In genomic region chr11:126601550-126602215, GRCh38 we compare ENCODE assay signal across 18 cellular contexts.
DNase-seq lines count a peak whose midpoint lies in the region; ATAC-seq, FAIRE-seq and TF ChIP-seq lines count a peak whose summit lies in the region.
"Had no signal": no experiment of that assay in that cellular context is flagged by ENCODE, and none has a peak within 500 bp of the region (broad histone marks: within the 10 kb centered on the region; RNA-seq: fewer than 3 reads in every experiment).

No MANE protein-coding gene starts in this region.

- no peak overlapping the region for H3K27ac ChIP-seq in HepG2 (ENCODE audit: extremely low read length, insufficient read depth, low read length)
- no peak overlapping the region for H3K27ac ChIP-seq in right lobe of liver
- peak overlapping the region; percentile 57 for H3K27ac ChIP-seq in mesodermal cell (ENCODE audit: low read depth, low read length, severe bottlenecking)
- no peak overlapping the region for H3K27ac ChIP-seq in PC-9
- H3K27ac ChIP-seq: left ventricle myocardium inferior, upper lobe of right lung had no signal

- H3K9me3 ChIP-seq in HepG2 (ENCODE audit: low read length) (no peaks in the 10 kb centered on the region), right lobe of liver (no peaks in the 10 kb centered on the region), mesodermal cell (ENCODE audit: control insufficient read depth, low read length) (no peaks in the 10 kb centered on the region), PC-9 (ENCODE audit: insufficient read depth, low read depth) (no peaks in the 10 kb centered on the region)
- H3K9me3 ChIP-seq: mucosa of descending colon, upper lobe of right lung had no signal

- no peak overlapping the region for H3K27ac Mint-ChIP-seq in naive thymus-derived CD8-positive, alpha-beta T cell
- no peak overlapping the region for H3K27ac Mint-ChIP-seq in T-cell
- H3K27ac Mint-ChIP-seq: activated CD4-positive, alpha-beta T cell treated with anti-CD3 and anti-CD28 coated beads for 36 hours; activated naive CD4-positive, alpha-beta T cell treated with anti-CD3 and anti-CD28 coated beads, Interleukin-2, amount 50 U/mL, for 24 hours had no signal

- 12% methylated on average over 19 of the region's 22 CpGs for WGBS in HepG2 (ENCODE audit: low lambda C conversion rate)
- WGBS in right lobe of liver (ENCODE audit: insufficient coverage, low coverage, low lambda C conversion rate, missing lambda C conversion rate), result 60% methylated on average over 21 of the region's 22 CpGs
- WGBS in mesodermal cell (ENCODE audit: insufficient coverage in 2 of 2), 2 experiments, result 30 to 46% methylated on average over 14 to 16 of the region's 22 CpGs

- H3K36me3 ChIP-seq in HepG2 (replicated peaks in 1 of 2; ENCODE audit: control insufficient read depth in 1 of 2, insufficient read depth in 2 of 2, low read length in 2 of 2), result no peaks in the 10 kb centered on the region
- H3K36me3 ChIP-seq in right lobe of liver, result no peaks in the 10 kb centered on the region
- H3K36me3 ChIP-seq in mesodermal cell (ENCODE audit: control insufficient read depth, insufficient read depth, low read length), result no peaks in the 10 kb centered on the region
- no peaks in the 10 kb centered on the region for H3K36me3 ChIP-seq in PC-9 (ENCODE audit: low read depth)
- H3K36me3 ChIP-seq: left ventricle myocardium inferior, upper lobe of right lung had no signal

- no peaks in the 10 kb centered on the region for H3K36me3 Mint-ChIP-seq in naive thymus-derived CD8-positive, alpha-beta T cell
- no peaks in the 10 kb centered on the region for H3K36me3 Mint-ChIP-seq in T-cell
- H3K36me3 Mint-ChIP-seq: activated naive CD4-positive, alpha-beta T cell treated with anti-CD3 and anti-CD28 coated beads, Interleukin-2, amount 50 U/mL, for 24 hours had no signal

- TF ChIP-seq EP300 in HepG2 (IDR thresholded peaks at IDR 0.05; ENCODE audit: low read depth in 2 of 2, low read length in 2 of 2), result no peak
- no peak for TF ChIP-seq EP300 in HepG2 (CRISPR knock-in tag; IDR thresholded peaks at IDR 0.05; ENCODE audit: borderline replicate concordance)

- H3K4me1 Mint-ChIP-seq in naive thymus-derived CD8-positive, alpha-beta T cell, result peaks cover 0 to under 1% (median 0%) of the 10 kb centered on the region in 4 donors
- no peaks in the 10 kb centered on the region for H3K4me1 Mint-ChIP-seq in T-cell
- H3K4me1 Mint-ChIP-seq: activated CD4-positive, alpha-beta T cell treated with anti-CD3 and anti-CD28 coated beads for 36 hours; activated naive CD4-positive, alpha-beta T cell treated with anti-CD3 and anti-CD28 coated beads, Interleukin-2, amount 50 U/mL, for 24 hours had no signal

- FAIRE-seq in HepG2 (lab: Jason Lieb, UNC), result no peak
- FAIRE-seq: A204.1, TTC549 had no signal

- peaks cover 0 to 9% (median 1%) of the 10 kb centered on the region in 9 donors for H3K9me3 Mint-ChIP-seq in naive thymus-derived CD8-positive, alpha-beta T cell
- peaks cover 0 to 4% (median 0%) of the 10 kb centered on the region in 3 donors for H3K9me3 Mint-ChIP-seq in T-cell
- H3K9me3 Mint-ChIP-seq: activated naive CD4-positive, alpha-beta T cell treated with anti-CD3 and anti-CD28 coated beads, Interleukin-2, amount 50 U/mL, for 24 hours had no signal

- POLR2A ChIA-PET in HepG2 (lab: Yijun Ruan, JAX) (no interaction called here), T-cell (lab: Charles Lee) (no interaction called here), PC-9 (lab: Charles Lee; ENCODE audit: unreplicated experiment) (interaction anchor here (0.5 kb wide), 1 partner anchor 93 kb away, joined by 3 read pairs; no protein-coding TSS in a partner anchor)
- POLR2A ChIA-PET in naive thymus-derived CD8-positive, alpha-beta T cell (lab: Charles Lee), result no interaction called here

- CTCF ChIA-PET in HepG2 (lab: Yijun Ruan, JAX; ENCODE audit: low intra/inter-chr PET ratio, low total read pairs) (no interaction called here), T-cell (lab: Charles Lee) (interaction anchor here (0.5 to 0.7 kb wide), 2 partner anchors 370 to 808 kb away, joined by 3 to 5 read pairs; no protein-coding TSS in a partner anchor), PC-9 (lab: Charles Lee) (no interaction called here)

- H2AFZ ChIP-seq in HepG2 (ENCODE audit: low read length) (no peak overlapping the region), PC-9 (no peak overlapping the region)

- TF ChIP-seq POLR2A in HepG2 (IDR thresholded peaks at IDR 0.05; ENCODE audit: insufficient read depth in 1 of 2, low read depth in 2 of 2, low read length in 2 of 2) (no peak), right lobe of liver (IDR thresholded peaks at IDR 0.05) (no peak)

- H3K4me1 ChIP-seq in HepG2 (ENCODE audit: insufficient read depth, low read length) (peaks cover 11% of the 10 kb centered on the region), right lobe of liver (no peaks in the 10 kb centered on the region), mesodermal cell (ENCODE audit: control insufficient read depth, insufficient read depth, low read length, poor library complexity, severe bottlenecking) (peaks cover 10% of the 10 kb centered on the region), PC-9 (replicated peaks; ENCODE audit: insufficient read depth) (no peaks in the 10 kb centered on the region)
- H3K4me1 ChIP-seq: left ventricle myocardium inferior, upper lobe of right lung had no signal

- peaks cover 11 to 74% (median 30%) of the 10 kb centered on the region in 5 donors for H3K27me3 Mint-ChIP-seq in naive thymus-derived CD8-positive, alpha-beta T cell
- H3K27me3 Mint-ChIP-seq in T-cell, result peaks cover 25 to 39% of the 10 kb centered on the region in 2 donors

- H3K4me3 ChIP-seq in HepG2 (replicated peaks in 1 of 3; ENCODE audit: insufficient read depth in 1 of 3, low read depth in 2 of 3, low read length in 3 of 3) (no peak overlapping the region), right lobe of liver (no peak overlapping the region), mesodermal cell (ENCODE audit: extremely low read depth, insufficient read depth, low read length, poor library complexity, severe bottlenecking) (no peak overlapping the region), PC-9 (no peak overlapping the region)
- H3K4me3 ChIP-seq: left ventricle myocardium inferior, mucosa of descending colon, upper lobe of right lung had no signal

- no peaks in the 10 kb centered on the region for H3K9me2 ChIP-seq in PC-9 (ENCODE audit: insufficient read depth)

- peak; percentile 42; the same call in 2 of the 3 replicates for ATAC-seq in HepG2
- ATAC-seq in right lobe of liver, result no peak
- no peak for ATAC-seq in naive thymus-derived CD8-positive, alpha-beta T cell
- no peak for ATAC-seq in T-cell (replicated peaks in 1 of 4)
- ATAC-seq: activated CD4-positive, alpha-beta T cell treated with anti-CD3 and anti-CD28 coated beads for 36 hours; mucosa of descending colon; upper lobe of right lung had no signal

- TF ChIP-seq CTCF in HepG2 (CRISPR knock-in tag; IDR thresholded peaks at IDR 0.05) (no peak), right lobe of liver (IDR thresholded peaks at IDR 0.05) (no peak), PC-9 (conservative IDR thresholded peaks at IDR 0.05) (no peak)

- peak; percentile 4 for DNase-seq in HepG2 (ENCODE audit: low spot score)
- DNase-seq in right lobe of liver, result no peak
- DNase-seq in astrocyte of the hippocampus (ENCODE audit: low read depth, low spot score), result peak; percentile 49
- no peak for DNase-seq in stimulated activated naive CD4-positive, alpha-beta T cell (lab: John Stamatoyannopoulos, UW)
- no peak for DNase-seq in naive thymus-derived CD8-positive, alpha-beta T cell
- DNase-seq in T-cell, result no peak
- DNase-seq in PC-9, result no peak
- DNase-seq: activated CD4-positive, alpha-beta T cell treated with anti-CD3 and anti-CD28 coated beads for 36 hours; left ventricle myocardium inferior; mucosa of descending colon; NCI-H187 treated with DMSO at 0.1 percent for 48 hours; NCI-H446 treated with DMSO at 0.1 percent for 48 hours; stimulated activated CD4-positive, alpha-beta T cell treated with anti-CD3 and anti-CD28 coated beads, Interleukin-12 subunit alpha, Interleukin-12 subunit beta, amount 100 ng/mL, for 4 hours; upper lobe of right lung had no signal

- H3K27me3 ChIP-seq in HepG2 (ENCODE audit: control insufficient read depth in 1 of 2, insufficient read depth in 2 of 2, low read length in 2 of 2) (peaks cover 3 to 33% of the 10 kb centered on the region in 2 experiments; a peak in 4 of 5 replicates), right lobe of liver (no peaks in the 10 kb centered on the region), PC-9 (ENCODE audit: insufficient read depth, low read depth) (peaks cover 98% of the 10 kb centered on the region)

- H4K20me1 ChIP-seq in HepG2 (ENCODE audit: insufficient read depth, low read length), result no peaks in the 10 kb centered on the region
- H4K20me1 ChIP-seq in PC-9 (ENCODE audit: insufficient read depth), result no peaks in the 10 kb centered on the region; the same call in 1 of the 2 replicates

- no peak overlapping the region for H3K4me2 ChIP-seq in HepG2 (ENCODE audit: low read depth, low read length)
- no peak overlapping the region for H3K4me2 ChIP-seq in PC-9

- H3K79me2 ChIP-seq in HepG2 (ENCODE audit: insufficient read depth, low read length) (no peaks in the 10 kb centered on the region), PC-9 (ENCODE audit: low read depth) (no peaks in the 10 kb centered on the region)

- no peak overlapping the region for H3K4me3 Mint-ChIP-seq in naive thymus-derived CD8-positive, alpha-beta T cell
- H3K4me3 Mint-ChIP-seq in T-cell, result no peak overlapping the region
- H3K4me3 Mint-ChIP-seq: activated CD4-positive, alpha-beta T cell treated with anti-CD3 and anti-CD28 coated beads for 36 hours; activated naive CD4-positive, alpha-beta T cell treated with anti-CD3 and anti-CD28 coated beads, Interleukin-2, amount 50 U/mL, for 24 hours had no signal

- no peak overlapping the region for H3K9ac ChIP-seq in HepG2 (ENCODE audit: insufficient read depth, low read depth, low read length)

- in situ Hi-C loops in HepG2 (cut with HindIII; ENCODE audit: extremely low pct_ligation_motif_present, low pct_unique_long_range_greater_than_20kb), result loop anchor here (10.0 kb wide), 1 partner anchor 157 kb away; no protein-coding TSS in a partner anchor

- TF ChIP-seq RAD21 in HepG2 (CRISPR knock-in tag; IDR thresholded peaks at IDR 0.05), result no peak

- BruUV-seq in HepG2 (replicated peaks; lab: Mats Ljungman, UMichigan) (no TSS peak), PC-9 (replicated peaks; lab: Mats Ljungman, UMichigan) (no TSS peak)

- H3F3A ChIP-seq in PC-9 (ENCODE audit: insufficient read depth, low read depth), result no peaks in the 10 kb centered on the region

- intact Hi-C loops in HepG2 (cut with micrococcal nuclease; ENCODE audit: unreplicated experiment), result loop anchor here (10.0 kb wide), 2 partner anchors 157 to 473 kb away; no protein-coding TSS in a partner anchor
- intact Hi-C loops in right lobe of liver (cut with DNase I), result loop anchor here (10.0 kb wide), 2 partner anchors 113 to 383 kb away; no protein-coding TSS in a partner anchor
- intact Hi-C loops in PC-9 (cut with micrococcal nuclease; ENCODE audit: unreplicated experiment), result loop anchor here (10.0 kb wide), 1 partner anchor 163 kb away; no protein-coding TSS in a partner anchor

TF ChIP-seq in HepG2, 621 proteins besides CTCF, POLR2A, EP300 and RAD21 (continues in another document):
- no peak for TF ChIP-seq ATAD3A (CRISPR knock-in tag; IDR thresholded peaks at IDR 0.05)

Comparison
In these comparisons a context has a peak if more than half of its experiments do, and no peak if none do; other contexts are left out.
1. DNase-seq: peak in HepG2 (single experiment) and astrocyte of the hippocampus (single experiment); none in right lobe of liver (0 of 3), stimulated activated naive CD4-positive, alpha-beta T cell (0 of 6), naive thymus-derived CD8-positive, alpha-beta T cell (0 of 10), T-cell (0 of 34) and PC-9 (0 of 2).
2. CTCF ChIA-PET loops: an anchor here in T-cell (0.5 to 0.7 kb wide); none called in HepG2 and PC-9.